Comparison of ENCODE assay signal across 1 cellular context in the genomic region with DNA sequence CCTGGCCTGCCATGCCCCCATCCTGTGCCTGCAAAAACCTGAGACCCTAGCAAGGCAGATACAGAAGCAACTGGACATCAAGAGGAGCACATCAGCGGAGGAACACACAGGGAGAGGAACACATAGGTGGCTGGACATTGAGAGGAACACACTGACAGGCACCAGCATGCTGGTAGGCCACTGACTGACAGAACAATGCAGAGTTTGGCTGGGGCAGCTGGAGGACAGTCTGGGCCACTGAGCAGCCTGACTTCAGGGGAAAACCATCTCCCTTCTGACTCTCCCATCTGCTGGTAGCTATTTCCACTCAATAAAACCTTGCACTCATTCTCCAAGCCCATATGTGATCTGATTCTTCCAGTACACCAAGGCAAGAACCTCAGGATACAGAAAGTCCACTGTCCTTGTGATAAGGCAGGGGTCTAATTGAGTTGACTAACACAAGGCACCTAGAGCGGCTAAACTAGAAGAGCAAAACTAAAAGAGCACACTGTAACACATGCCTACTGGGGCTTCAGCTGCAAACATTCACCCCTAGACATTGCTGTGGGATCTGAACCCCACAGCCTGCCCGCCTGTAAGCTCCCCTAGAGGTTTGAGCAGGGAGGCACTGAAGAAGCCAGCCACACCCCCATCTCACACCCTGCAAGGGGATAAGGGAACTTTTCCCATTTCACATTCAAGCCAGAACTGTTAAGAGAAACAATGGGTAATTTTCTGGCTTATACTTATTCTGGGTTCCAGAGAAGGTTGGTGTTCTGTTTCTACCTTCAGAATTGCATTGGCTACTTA.
TF ChIP-seq lines count a peak whose summit lies in the region.

No MANE protein-coding gene starts in this region.

TF ChIP-seq in K562, 482 proteins besides CTCF, POLR2A, EP300 and RAD21:
- TF ChIP-seq MLX (CRISPR knock-in tag; conservative IDR thresholded peaks at IDR 0.05) (no peak), ZFP91 (CRISPR knock-in tag; IDR thresholded peaks at IDR 0.05) (no peak), NR2C2 (CRISPR knock-in tag; IDR thresholded peaks at IDR 0.05) (no peak), NR2C2 (tag; IDR thresholded peaks at IDR 0.05) (no peak), NUFIP1 (IDR thresholded peaks at IDR 0.05; ENCODE audit: partially characterized antibody) (no peak), EGR1 (conservative IDR thresholded peaks at IDR 0.05) (no peak)
- TF ChIP-seq, protein P1, sequence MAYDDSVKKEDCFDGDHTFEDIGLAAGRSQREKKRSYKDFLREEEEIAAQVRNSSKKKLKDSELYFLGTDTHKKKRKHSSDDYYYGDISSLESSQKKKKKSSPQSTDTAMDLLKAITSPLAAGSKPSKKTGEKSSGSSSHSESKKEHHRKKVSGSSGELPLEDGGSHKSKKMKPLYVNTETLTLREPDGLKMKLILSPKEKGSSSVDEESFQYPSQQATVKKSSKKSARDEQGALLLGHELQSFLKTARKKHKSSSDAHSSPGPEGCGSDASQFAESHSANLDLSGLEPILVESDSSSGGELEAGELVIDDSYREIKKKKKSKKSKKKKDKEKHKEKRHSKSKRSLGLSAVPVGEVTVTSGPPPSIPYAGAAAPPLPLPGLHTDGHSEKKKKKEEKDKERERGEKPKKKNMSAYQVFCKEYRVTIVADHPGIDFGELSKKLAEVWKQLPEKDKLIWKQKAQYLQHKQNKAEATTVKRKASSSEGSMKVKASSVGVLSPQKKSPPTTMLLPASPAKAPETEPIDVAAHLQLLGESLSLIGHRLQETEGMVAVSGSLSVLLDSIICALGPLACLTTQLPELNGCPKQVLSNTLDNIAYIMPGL (CRISPR knock-in tag; IDR thresholded peaks at IDR 0.05) = no peak
